In the genomic region with DNA sequence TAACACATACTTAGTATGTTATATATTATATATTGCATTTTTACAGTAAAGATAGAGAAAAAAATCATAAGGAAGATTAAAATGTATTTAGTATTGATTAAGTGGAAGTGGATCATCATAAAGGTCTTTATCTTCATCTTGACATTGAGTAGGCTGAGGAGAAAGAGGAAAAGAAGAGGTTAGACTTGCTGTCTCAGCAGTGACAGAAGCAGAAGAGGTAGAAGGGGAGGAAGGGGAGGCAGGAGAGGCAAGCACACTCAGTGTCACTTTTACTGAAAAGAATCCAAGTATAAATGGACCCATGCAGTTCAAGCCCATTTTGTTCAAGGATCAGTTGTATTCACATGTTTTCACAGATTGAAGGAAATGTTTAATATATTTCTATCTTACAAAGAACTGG, we compare ENCODE assay signal across 1 cellular context.
A peak's percentile ranks its signal among the peaks of the same experiment; 100 is the strongest.
TF ChIP-seq lines count a peak whose summit lies in the region.

No MANE protein-coding gene starts in this region.

TF ChIP-seq in K562, 482 proteins besides CTCF, POLR2A, EP300 and RAD21 (continued from another document):
- TF ChIP-seq RNF219 (CRISPR knock-in tag; IDR thresholded peaks at IDR 0.05) (peak; percentile 9; the same call in 1 of the 2 replicates), PYGO2 (tag; IDR thresholded peaks at IDR 0.05) (no peak)
